ENCODE assay signal across 15 cellular contexts in the genomic region with DNA sequence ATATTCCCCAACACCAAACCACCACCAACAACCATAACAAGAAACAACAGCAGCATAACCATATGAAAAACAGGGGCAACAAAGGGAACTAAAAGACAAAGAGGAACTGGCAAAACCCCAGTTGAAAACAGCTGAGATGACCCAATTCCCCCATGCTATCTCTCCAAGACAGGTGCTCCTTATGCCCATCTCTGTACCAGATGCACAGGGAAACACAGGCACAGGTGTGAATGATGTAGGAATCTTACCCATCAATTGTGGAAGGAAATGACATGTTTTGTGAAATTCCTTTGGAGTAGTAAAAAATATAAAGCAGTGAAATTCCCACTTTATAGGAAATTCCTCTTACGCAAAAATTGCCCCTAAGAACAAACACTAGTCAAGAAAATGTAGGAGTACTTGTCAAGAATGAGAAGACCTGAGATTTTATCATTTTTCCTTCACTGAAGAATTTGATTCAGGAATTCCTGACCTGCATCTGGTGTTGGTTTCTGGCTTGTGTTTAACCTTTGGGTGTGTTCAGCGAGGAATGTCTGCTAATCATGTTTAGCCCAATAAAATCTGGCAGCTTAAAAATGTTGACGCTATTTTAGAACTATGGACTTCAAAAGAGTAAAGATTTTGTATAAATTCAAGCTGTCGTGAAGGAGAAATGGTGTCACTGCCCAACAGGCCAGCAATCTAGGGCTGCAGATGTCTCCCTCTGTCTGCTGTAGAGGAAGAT.
DNase-seq lines count a peak whose midpoint lies in the region; ATAC-seq and TF ChIP-seq lines count a peak whose summit lies in the region.
"Had no signal": no experiment of that assay in that cellular context is flagged by ENCODE, and none has a peak within 500 bp of the region (broad histone marks: within the 10 kb centered on the region; RNA-seq: fewer than 3 reads in every experiment).

No MANE protein-coding gene starts in this region.

- peak overlapping the region; percentile 10; the same call in 1 of the 2 replicates for H3K4me3 ChIP-seq in HUES48 (ENCODE audit: low read depth, low read length)
- H3K4me3 ChIP-seq in fibroblast of villous mesenchyme (ENCODE audit: low read depth, low read length) = no peak overlapping the region
- no peak overlapping the region for H3K4me3 ChIP-seq in body of pancreas
- H3K4me3 ChIP-seq: MG63, skin epidermis had no signal

- H3K4me1 ChIP-seq in HUES48 (ENCODE audit: control insufficient read depth, insufficient read depth, low read length) (peaks cover 24% of the 10 kb centered on the region), body of pancreas (no peaks in the 10 kb centered on the region)

- intact Hi-C loops in body of pancreas (cut with DNase I) = no loop called here

- H3K27ac ChIP-seq in HUES48 (ENCODE audit: low read depth, low read length) = no peak overlapping the region
- no peak overlapping the region for H3K27ac ChIP-seq in body of pancreas
- H3K27ac ChIP-seq: skin epidermis had no signal

- DNase-seq in EH (ENCODE audit: low read depth) = peak; percentile 42
- peak; percentile 28 for DNase-seq in fibroblast of villous mesenchyme (ENCODE audit: low read depth)
- peak; percentile 5 for DNase-seq in renal cortical epithelial cell (ENCODE audit: low read depth)
- DNase-seq in body of pancreas = no peak
- DNase-seq in Kasumi-1 (lab: John Stamatoyannopoulos, UW) = no peak
- no peak for DNase-seq in activated CD4-positive, CD25-positive, alpha-beta regulatory T cell (lab: John Stamatoyannopoulos, UW)
- DNase-seq: activated CD4-positive, alpha-beta T cell treated with anti-CD3 and anti-CD28 coated beads for 4 hours; activated T-cell treated with anti-CD3 and anti-CD28 coated beads, Interleukin-2, amount 50 U/mL, for 4 hours; MG63; NCI-H1417; NCI-H2107; NCI-H524; stimulated activated CD4-positive, alpha-beta T cell treated with anti-CD3 and anti-CD28 coated beads, Interleukin-2, amount 100 ng/mL, for 24 hours had no signal

- H3K9ac ChIP-seq in HUES48 (ENCODE audit: low read depth, low read length) = no peak overlapping the region

- no peaks in the 10 kb centered on the region for H3K27me3 ChIP-seq in HUES48 (ENCODE audit: control insufficient read depth, insufficient read depth, low read length)
- no peaks in the 10 kb centered on the region for H3K27me3 ChIP-seq in body of pancreas
- H3K27me3 ChIP-seq: MG63 had no signal

- H3K9me3 ChIP-seq in HUES48 (ENCODE audit: control insufficient read depth, insufficient read depth, low read length) (no peaks in the 10 kb centered on the region), body of pancreas (no peaks in the 10 kb centered on the region)
- H3K9me3 ChIP-seq: MG63 had no signal

- ATAC-seq in body of pancreas = no peak
- ATAC-seq: activated T-cell treated with anti-CD3 and anti-CD28 coated beads, Interleukin-2, amount 50 U/mL, for 4 hours had no signal

- H3K36me3 ChIP-seq in HUES48 (ENCODE audit: control insufficient read depth, insufficient read depth, low read length) (no peaks in the 10 kb centered on the region), body of pancreas (replicated peaks in 1 of 2; ENCODE audit: insufficient read depth in 1 of 2, low read depth in 2 of 2) (no peaks in the 10 kb centered on the region)
- H3K36me3 ChIP-seq: MG63 had no signal

- TF ChIP-seq POLR2A in body of pancreas (IDR thresholded peaks at IDR 0.05) = no peak

- TF ChIP-seq CTCF in fibroblast of villous mesenchyme (IDR thresholded peaks at IDR 0.05; ENCODE audit: insufficient read depth, low read depth, low read length) = no peak
- no peak for TF ChIP-seq CTCF in body of pancreas (IDR thresholded peaks at IDR 0.05)

- WGBS in body of pancreas, 2 donors = 47 to 53% methylated on average over 4 of the region's 4 CpGs

Comparison
In these comparisons a context has a peak if more than half of its experiments do, and no peak if none do; other contexts are left out.
1. DNase-seq: peak in EH (single experiment), fibroblast of villous mesenchyme (single experiment) and renal cortical epithelial cell (single experiment); none in body of pancreas (0 of 4), Kasumi-1 (0 of 2) and activated CD4-positive, CD25-positive, alpha-beta regulatory T cell (0 of 4).